8 cellular contexts compared by ENCODE assay signal in the genomic region with DNA sequence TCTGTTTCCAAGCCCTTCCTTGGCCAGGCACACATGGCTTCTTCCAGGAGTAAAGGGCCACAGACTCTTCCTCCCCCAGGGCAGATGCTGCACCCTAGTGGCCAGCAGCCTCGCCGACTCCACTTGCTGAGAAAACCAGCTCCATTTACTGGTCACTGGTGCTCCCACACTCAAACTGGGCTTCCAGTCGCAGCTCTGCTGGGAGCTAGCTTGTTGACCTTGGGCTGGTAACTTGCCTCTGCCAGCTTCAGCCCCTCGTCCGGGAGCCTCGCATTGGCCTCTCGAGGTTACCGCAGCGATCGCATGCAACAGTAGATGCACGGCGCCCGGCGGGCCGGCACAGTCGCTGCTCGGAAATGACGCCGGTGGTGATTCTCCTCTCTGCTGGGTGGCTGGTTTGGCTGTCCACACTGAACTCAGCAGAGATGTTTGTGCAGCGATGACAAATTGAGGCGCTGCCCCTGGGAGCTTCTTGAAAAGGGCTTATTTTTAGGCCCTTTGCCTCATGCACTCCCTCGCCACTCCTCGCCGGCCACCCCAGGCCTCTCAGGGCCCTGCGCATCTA.
A peak's percentile ranks its signal among the peaks of the same experiment; 100 is the strongest.
DNase-seq lines count a peak whose midpoint lies in the region; ATAC-seq, FAIRE-seq and TF ChIP-seq lines count a peak whose summit lies in the region.

No MANE protein-coding gene starts in this region.

- H3K36me3 ChIP-seq in SK-N-SH (replicated peaks in 1 of 2; ENCODE audit: control insufficient read depth in 1 of 2, insufficient read depth in 2 of 2, low read length in 1 of 2) (peaks cover 0 to 22% of the 10 kb centered on the region in 2 experiments), GM12878 (ENCODE audit: control insufficient read depth in 2 of 2, insufficient read depth in 2 of 2, low read length in 1 of 2) (peaks cover 13 to 29% of the 10 kb centered on the region in 2 experiments; a peak in 3 of 4 replicates)

- POLR2A ChIA-PET in SK-N-SH (lab: Yijun Ruan, JAX) (no interaction called here), GM12878 (lab: Charles Lee) (interaction anchor here (0.7 kb wide), 1 partner anchor 82 kb away, joined by 3 read pairs; a partner anchor contains a TSS)

- H3K9ac ChIP-seq in SK-N-SH = no peak overlapping the region
- H3K9ac ChIP-seq in GM12878 (ENCODE audit: control insufficient read depth, insufficient read depth, low read length) = no peak overlapping the region

- FAIRE-seq in GM12878 (lab: Jason Lieb, UNC) = no peak

- no peak overlapping the region for H3K27ac ChIP-seq in SK-N-SH (ENCODE audit: low read depth in 2 of 2, low read length in 1 of 2)
- no peak overlapping the region for H3K27ac ChIP-seq in GM12878 (ENCODE audit: control insufficient read depth, insufficient read depth)

- H3K4me3 ChIP-seq in SK-N-SH (ENCODE audit: low read depth in 2 of 2, low read length in 1 of 2) (no peak overlapping the region), GM12878 (no peak overlapping the region)

- H3K27me3 ChIP-seq in SK-N-SH (ENCODE audit: insufficient read depth) (no peaks in the 10 kb centered on the region), GM12878 (replicated peaks in 1 of 2; ENCODE audit: control insufficient read depth in 2 of 2, insufficient read depth in 2 of 2, low read length in 1 of 2) (no peaks in the 10 kb centered on the region)

- peak; percentile 67 for TF ChIP-seq RAD21 in SK-N-SH (IDR thresholded peaks at IDR 0.05; ENCODE audit: low read length)
- TF ChIP-seq RAD21 in GM12878 (IDR thresholded peaks at IDR 0.05; ENCODE audit: insufficient read depth, low read depth, low read length) = peak; percentile 73

- TF ChIP-seq EP300 in SK-N-SH (IDR thresholded peaks at IDR 0.05; ENCODE audit: borderline replicate concordance in 1 of 2, low read depth in 1 of 2, low read length in 1 of 2) (no peak), GM12878 (IDR thresholded peaks at IDR 0.05; ENCODE audit: borderline replicate concordance in 1 of 2, control insufficient read depth in 1 of 2, low read depth in 2 of 2, low read length in 2 of 2) (no peak)

- CTCF ChIA-PET in SK-N-SH (lab: Yijun Ruan, JAX) = interaction anchor here (0.5 to 3.7 kb wide), 27 partner anchors 10 to 405 kb away, joined by 3 to 17 read pairs (median 3); no protein-coding TSS in a partner anchor
- CTCF ChIA-PET in GM12878 (lab: Yijun Ruan, JAX) = interaction anchor here (0.6 to 3.1 kb wide), 23 partner anchors 10 to 332 kb away, joined by 3 to 16 read pairs (median 5); no protein-coding TSS in a partner anchor

- H3K4me1 ChIP-seq in SK-N-SH (ENCODE audit: control insufficient read depth in 1 of 2, insufficient read depth in 2 of 2, low read depth in 1 of 2, low read length in 1 of 2) (peaks cover 0 to 8% of the 10 kb centered on the region in 2 experiments; a peak in 2 of 4 replicates), GM12878 (ENCODE audit: control insufficient read depth, insufficient read depth, low read length) (no peaks in the 10 kb centered on the region)

- in situ Hi-C loops in GM12878 (cut with MboI) = no loop called here

- TF ChIP-seq CTCF in GM20000 (IDR thresholded peaks at IDR 0.05; ENCODE audit: extremely low read depth, missing control alignments) (peak; percentile 70), SK-N-SH (IDR thresholded peaks at IDR 0.05) (peak; percentile 60), GM12878 (IDR thresholded peaks at IDR 0.05 in 2 of 3, conservative IDR thresholded peaks at IDR 0.05 in 1 of 3; ENCODE audit: control insufficient read depth in 2 of 3, extremely low read depth in 1 of 3, insufficient read depth in 1 of 3, low read depth in 3 of 3, low read length in 3 of 3) (peak; percentile 75 to 76 (median 75))

- BruUV-seq in GM12878 (replicated peaks; lab: Mats Ljungman, UMichigan) = no TSS peak

- no peaks in the 10 kb centered on the region for H3K79me2 ChIP-seq in SK-N-SH (ENCODE audit: insufficient read depth)
- H3K79me2 ChIP-seq in GM12878 (ENCODE audit: control insufficient read depth, insufficient read depth, low read length) = no peaks in the 10 kb centered on the region

- SMC1A ChIA-PET in GM12878 (lab: Charles Lee; ENCODE audit: uncharacterized antibody, unreplicated experiment) = interaction anchor here (0.6 to 1.8 kb wide), 9 partner anchors 17 to 332 kb away, joined by 3 to 9 read pairs (median 5); no protein-coding TSS in a partner anchor

- DNase-seq in CD1c-positive myeloid dendritic cell (ENCODE audit: extremely low spot score) (peak; percentile 43), GM20000 (ENCODE audit: low spot score) (peak; percentile 72), SK-N-SH (peak; percentile 61), GM12878 (ENCODE audit: low read depth, low spot score) (no peak), kidney tubule cell (ENCODE audit: low spot score) (peak; percentile 63)
- DNase-seq in stimulated activated CD8-positive, alpha-beta memory T cell treated with anti-CD3 and anti-CD28 coated beads, Interleukin-2, amount 100 ng/mL, for 48 hours (ENCODE audit: low read depth in 2 of 2) = peak; percentile 20 to 28

- TF ChIP-seq POLR2A in GM12878 (IDR thresholded peaks at IDR 0.05; ENCODE audit: low read depth, low read length) = no peak

- H3K9me3 ChIP-seq in SK-N-SH (no peaks in the 10 kb centered on the region), GM12878 (replicated peaks; ENCODE audit: control insufficient read depth, insufficient read depth, low read length) (no peaks in the 10 kb centered on the region)

- no peak overlapping the region for H3K4me2 ChIP-seq in SK-N-SH
- no peak overlapping the region for H3K4me2 ChIP-seq in GM12878 (ENCODE audit: control insufficient read depth, insufficient read depth)

- H3F3A ChIP-seq in SK-N-SH (replicated peaks; ENCODE audit: insufficient read depth) = no peaks in the 10 kb centered on the region

- no peak overlapping the region for H2AFZ ChIP-seq in SK-N-SH (ENCODE audit: low read depth)
- no peak overlapping the region for H2AFZ ChIP-seq in GM12878 (ENCODE audit: control insufficient read depth, low read depth, low read length)

- H4K20me1 ChIP-seq in SK-N-SH (ENCODE audit: insufficient read depth) = no peaks in the 10 kb centered on the region
- H4K20me1 ChIP-seq in GM12878 (ENCODE audit: control insufficient read depth, insufficient read depth) = no peaks in the 10 kb centered on the region

- intact Hi-C loops in GM12878 (cut with micrococcal nuclease; ENCODE audit: unreplicated experiment) = loop anchor here (1.0 kb wide), 3 partner anchors 74 to 331 kb away; no protein-coding TSS in a partner anchor

- no peaks in the 10 kb centered on the region for H3K9me2 ChIP-seq in SK-N-SH

- WGBS in SK-N-SH (ENCODE audit: low lambda C conversion rate) = 94% methylated on average over 22 of the region's 25 CpGs
- 95% methylated on average over 23 of the region's 25 CpGs for WGBS in GM12878 (ENCODE audit: insufficient coverage, insufficient replicate concordance, low lambda C conversion rate, missing lambda C conversion rate)

- ATAC-seq in GM12878 (peak; percentile 87), GM19463 (IDR thresholded peaks at IDR 0.05; ENCODE audit: unreplicated experiment) (no peak), HG03520 (IDR thresholded peaks at IDR 0.05; ENCODE audit: unreplicated experiment) (no peak)

- RAD21 ChIA-PET in GM12878 (lab: Charles Lee; ENCODE audit: unreplicated experiment) = interaction anchor here (0.5 to 3.2 kb wide), 14 partner anchors 12 to 338 kb away, joined by 3 to 13 read pairs (median 4); no protein-coding TSS in a partner anchor

TF ChIP-seq in SK-N-SH, 30 proteins besides CTCF, POLR2A, EP300 and RAD21:
- TF ChIP-seq SIN3A (IDR thresholded peaks at IDR 0.05; ENCODE audit: borderline replicate concordance, low read depth, low read length) (no peak), CHD2 (IDR thresholded peaks at IDR 0.05; ENCODE audit: low read length, partially characterized antibody) (no peak), YY1 (IDR thresholded peaks at IDR 0.05; ENCODE audit: low read depth) (no peak), SMC3 (IDR thresholded peaks at IDR 0.05; ENCODE audit: low read depth, low read length) (peak; percentile 49)
TF ChIP-seq in SK-N-SH: peak in this region for 1.

TF ChIP-seq in GM12878, 131 proteins besides CTCF, POLR2A, EP300 and RAD21:
- TF ChIP-seq RAD51 (IDR thresholded peaks at IDR 0.05) = no peak
- no peak for TF ChIP-seq MTA3 (IDR thresholded peaks at IDR 0.05; ENCODE audit: borderline replicate concordance, low read length)
- TF ChIP-seq EZH2 (IDR thresholded peaks at IDR 0.05; ENCODE audit: borderline replicate concordance, control insufficient read depth, low read depth, low read length) = no peak
- peak; percentile 81 for TF ChIP-seq SMC3 (IDR thresholded peaks at IDR 0.05; ENCODE audit: borderline replicate concordance, low read length)
- no peak for TF ChIP-seq LARP7 (IDR thresholded peaks at IDR 0.05)
- no peak for TF ChIP-seq SIX5 (IDR thresholded peaks at IDR 0.05; ENCODE audit: low read depth, low read length, severe bottlenecking)
- TF ChIP-seq SUZ12 (IDR thresholded peaks at IDR 0.05; ENCODE audit: unreplicated experiment) = no peak
- TF ChIP-seq CHD1 (IDR thresholded peaks at IDR 0.05; ENCODE audit: low read depth, low read length) = no peak
- no peak for TF ChIP-seq FOS (IDR thresholded peaks at IDR 0.05; ENCODE audit: borderline replicate concordance, extremely low read depth, insufficient read length)
- TF ChIP-seq RBBP5 (conservative IDR thresholded peaks at IDR 0.05) = no peak
- no peak for TF ChIP-seq ZNF274 (IDR thresholded peaks at IDR 0.05; ENCODE audit: insufficient read depth, insufficient read length)
- TF ChIP-seq HDGF (IDR thresholded peaks at IDR 0.05) = no peak
- no peak for TF ChIP-seq TCF7 (IDR thresholded peaks at IDR 0.05; ENCODE audit: borderline replicate concordance)
- TF ChIP-seq TARDBP (IDR thresholded peaks at IDR 0.05; ENCODE audit: borderline replicate concordance) = no peak
- 0 out of 2 replicates have a peak, but pooled peaks have one; percentile 40 for TF ChIP-seq YY1 (IDR thresholded peaks at IDR 0.05; ENCODE audit: low read depth, low read length)
